Comparison of ENCODE assay signal across 8 cellular contexts in the genomic region with DNA sequence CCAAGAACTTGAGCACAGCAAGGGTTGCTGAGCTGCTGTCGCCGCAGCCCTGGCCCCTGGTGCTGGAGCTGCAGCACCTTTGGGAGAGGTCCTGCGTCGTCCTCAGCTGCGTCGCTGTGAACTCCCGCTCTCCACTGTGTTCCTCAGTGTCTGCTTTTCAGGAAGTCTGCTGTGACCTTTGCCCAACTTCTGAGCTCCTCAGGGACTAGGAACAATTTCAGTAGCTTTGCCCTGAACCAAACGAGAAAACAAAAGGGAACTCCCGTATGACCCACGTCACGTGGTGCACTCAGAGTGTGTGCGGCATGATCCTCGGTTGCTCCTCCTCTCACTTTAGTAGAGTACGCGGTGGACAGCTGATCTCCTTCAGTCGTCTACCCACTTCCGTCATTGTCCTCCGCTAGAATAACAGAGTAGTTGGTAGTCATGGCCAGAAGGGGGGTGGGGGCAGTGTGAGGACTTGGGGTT. TPM values are rescaled to one million over a fixed set of nuclear protein-coding genes. Genes with fewer than 3 reads are reported as not detected.
DNase-seq lines count a peak whose midpoint lies in the region; ATAC-seq and TF ChIP-seq lines count a peak whose summit lies in the region.

No MANE protein-coding gene starts in this region.

- peaks cover 32% of the 10 kb centered on the region for H3K36me3 ChIP-seq in cardiac muscle cell

- H3K9me3 Mint-ChIP-seq in activated CD4-positive, alpha-beta memory T cell treated with anti-CD3 and anti-CD28 coated beads, Interleukin-2, amount 10 ng/mL, durations not matched to agents 7 days and 5 days: no peaks in the 10 kb centered on the region

- H3K27me3 ChIP-seq in HL-60 (ENCODE audit: insufficient read depth, poor library complexity, severe bottlenecking) (no peaks in the 10 kb centered on the region), cardiac muscle cell (no peaks in the 10 kb centered on the region)

- no peak overlapping the region for H3K4me3 Mint-ChIP-seq in activated CD4-positive, alpha-beta memory T cell treated with anti-CD3 and anti-CD28 coated beads, Interleukin-2, amount 10 ng/mL, durations not matched to agents 7 days and 5 days

- H3K4me1 ChIP-seq in cardiac muscle cell (ENCODE audit: low read depth): peaks cover 9% of the 10 kb centered on the region

- H3K9me3 ChIP-seq in cardiac muscle cell (ENCODE audit: low read depth): no peaks in the 10 kb centered on the region

- TF ChIP-seq CTCF in HL-60 (IDR thresholded peaks at IDR 0.05; ENCODE audit: insufficient read depth, low read length): no peak
- TF ChIP-seq CTCF in cardiac muscle cell (IDR thresholded peaks at IDR 0.05; ENCODE audit: low read depth, low read length): no peak

- no peak for ATAC-seq in GM19463 (IDR thresholded peaks at IDR 0.05; ENCODE audit: unreplicated experiment)

- H3K27me3 Mint-ChIP-seq in activated CD4-positive, alpha-beta memory T cell treated with anti-CD3 and anti-CD28 coated beads, Interleukin-2, amount 10 ng/mL, durations not matched to agents 7 days and 5 days: no peaks in the 10 kb centered on the region

- intact Hi-C loops in posterior vena cava (cut with DNase I): no loop called here

- peaks cover 19% of the 10 kb centered on the region for H3K4me1 Mint-ChIP-seq in activated CD4-positive, alpha-beta memory T cell treated with anti-CD3 and anti-CD28 coated beads, Interleukin-2, amount 10 ng/mL, durations not matched to agents 7 days and 5 days

- POLR2A ChIA-PET in activated CD4-positive, alpha-beta memory T cell treated with anti-CD3 and anti-CD28 coated beads, Interleukin-2, amount 10 ng/mL, durations not matched to agents 7 days and 5 days (lab: Charles Lee): interaction anchor here (1.0 kb wide), 2 partner anchors 11 to 12 kb away, joined by 3 to 4 read pairs; no protein-coding TSS in a partner anchor

- peak overlapping the region; percentile 72 for H3K27ac ChIP-seq in HL-60 (replicated peaks)
- H3K27ac ChIP-seq in cardiac muscle cell: peak overlapping the region; percentile 54

- CTCF ChIA-PET in activated CD4-positive, alpha-beta memory T cell treated with anti-CD3 and anti-CD28 coated beads, Interleukin-2, amount 10 ng/mL, durations not matched to agents 7 days and 5 days (lab: Charles Lee): no interaction called here

- H3K27ac Mint-ChIP-seq in activated CD4-positive, alpha-beta memory T cell treated with anti-CD3 and anti-CD28 coated beads, Interleukin-2, amount 10 ng/mL, durations not matched to agents 7 days and 5 days: peak overlapping the region; percentile 64

- peaks cover 52% of the 10 kb centered on the region for H3K36me3 Mint-ChIP-seq in activated CD4-positive, alpha-beta memory T cell treated with anti-CD3 and anti-CD28 coated beads, Interleukin-2, amount 10 ng/mL, durations not matched to agents 7 days and 5 days (ENCODE audit: low read depth)

- peak; percentile 82 to 97 for DNase-seq in HL-60 (ENCODE audit: low read depth in 1 of 2, low spot score in 1 of 2)
- DNase-seq in activated CD4-positive, alpha-beta memory T cell treated with anti-CD3 and anti-CD28 coated beads, Interleukin-2, amount 10 ng/mL, durations not matched to agents 7 days and 5 days: peak; percentile 46
- DNase-seq in cardiac muscle cell (ENCODE audit: low read depth in 1 of 2, low spot score in 1 of 2): peak in 1 of 2 donors; percentile 58
- DNase-seq in posterior vena cava (ENCODE audit: low spot score): peak; percentile 89
- no peak for DNase-seq in RPMI8226
- no peak for DNase-seq in HCEC 1CT
- no peak for DNase-seq in NAMALWA (ENCODE audit: low spot score)

- H3K4me3 ChIP-seq in HL-60 (replicated peaks; ENCODE audit: insufficient read depth, low read length) (no peak overlapping the region), cardiac muscle cell (no peak overlapping the region)

RNA-seq across cellular contexts. Expression of a gene that starts 44.2 kb away (rescaled TPM):
- total RNA-seq in activated CD4-positive, alpha-beta memory T cell treated with anti-CD3 and anti-CD28 coated beads, Interleukin-2, amount 10 ng/mL, durations not matched to agents 7 days and 5 days: 10 to 100 TPM; 41.0 to 42.9 TPM
- total RNA-seq in cardiac muscle cell (83.2 and 111 TPM in 2 replicates), posterior vena cava (10 to 100 TPM; 49.7 to 56.5 TPM)
- 99.5 and 105 TPM in 2 replicates for polyA plus RNA-seq in cardiac muscle cell

Comparison
In these comparisons a context has a peak if more than half of its experiments do, and no peak if none do; other contexts are left out.
1. DNase-seq: peak in HL-60 (2 of 2), activated CD4-positive, alpha-beta memory T cell treated with anti-CD3 and anti-CD28 coated beads, Interleukin-2, amount 10 ng/mL, durations not matched to agents 7 days and 5 days (single experiment) and posterior vena cava (single experiment); none in RPMI8226 (single experiment), HCEC 1CT (single experiment) and NAMALWA (single experiment).